1 cellular context compared by ENCODE assay signal in the genomic region with DNA sequence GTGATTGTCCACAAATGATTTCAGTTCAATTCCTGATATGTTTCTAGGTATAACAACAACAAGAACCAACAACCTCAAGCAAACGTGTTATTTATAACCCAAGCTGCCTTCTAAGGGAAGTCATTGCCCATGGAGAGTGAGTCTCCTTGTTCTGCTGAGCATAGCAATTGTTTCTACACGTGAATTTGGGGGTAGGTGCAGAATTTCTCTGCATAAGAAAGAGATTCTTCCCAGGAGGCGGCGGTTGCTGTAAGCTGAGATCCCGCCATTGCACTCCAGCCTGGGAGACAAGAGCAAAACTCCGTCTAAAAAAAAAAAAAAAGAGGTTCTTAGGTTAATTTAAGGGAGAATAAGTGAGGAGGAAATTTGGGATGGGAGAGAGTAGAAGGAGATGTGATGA.
A peak's percentile ranks its signal among the peaks of the same experiment; 100 is the strongest.
TF ChIP-seq lines count a peak whose summit lies in the region.

No MANE protein-coding gene starts in this region.

TF ChIP-seq in GM23338, 12 proteins besides CTCF, POLR2A, EP300 and RAD21:
- TF ChIP-seq, protein P1, sequence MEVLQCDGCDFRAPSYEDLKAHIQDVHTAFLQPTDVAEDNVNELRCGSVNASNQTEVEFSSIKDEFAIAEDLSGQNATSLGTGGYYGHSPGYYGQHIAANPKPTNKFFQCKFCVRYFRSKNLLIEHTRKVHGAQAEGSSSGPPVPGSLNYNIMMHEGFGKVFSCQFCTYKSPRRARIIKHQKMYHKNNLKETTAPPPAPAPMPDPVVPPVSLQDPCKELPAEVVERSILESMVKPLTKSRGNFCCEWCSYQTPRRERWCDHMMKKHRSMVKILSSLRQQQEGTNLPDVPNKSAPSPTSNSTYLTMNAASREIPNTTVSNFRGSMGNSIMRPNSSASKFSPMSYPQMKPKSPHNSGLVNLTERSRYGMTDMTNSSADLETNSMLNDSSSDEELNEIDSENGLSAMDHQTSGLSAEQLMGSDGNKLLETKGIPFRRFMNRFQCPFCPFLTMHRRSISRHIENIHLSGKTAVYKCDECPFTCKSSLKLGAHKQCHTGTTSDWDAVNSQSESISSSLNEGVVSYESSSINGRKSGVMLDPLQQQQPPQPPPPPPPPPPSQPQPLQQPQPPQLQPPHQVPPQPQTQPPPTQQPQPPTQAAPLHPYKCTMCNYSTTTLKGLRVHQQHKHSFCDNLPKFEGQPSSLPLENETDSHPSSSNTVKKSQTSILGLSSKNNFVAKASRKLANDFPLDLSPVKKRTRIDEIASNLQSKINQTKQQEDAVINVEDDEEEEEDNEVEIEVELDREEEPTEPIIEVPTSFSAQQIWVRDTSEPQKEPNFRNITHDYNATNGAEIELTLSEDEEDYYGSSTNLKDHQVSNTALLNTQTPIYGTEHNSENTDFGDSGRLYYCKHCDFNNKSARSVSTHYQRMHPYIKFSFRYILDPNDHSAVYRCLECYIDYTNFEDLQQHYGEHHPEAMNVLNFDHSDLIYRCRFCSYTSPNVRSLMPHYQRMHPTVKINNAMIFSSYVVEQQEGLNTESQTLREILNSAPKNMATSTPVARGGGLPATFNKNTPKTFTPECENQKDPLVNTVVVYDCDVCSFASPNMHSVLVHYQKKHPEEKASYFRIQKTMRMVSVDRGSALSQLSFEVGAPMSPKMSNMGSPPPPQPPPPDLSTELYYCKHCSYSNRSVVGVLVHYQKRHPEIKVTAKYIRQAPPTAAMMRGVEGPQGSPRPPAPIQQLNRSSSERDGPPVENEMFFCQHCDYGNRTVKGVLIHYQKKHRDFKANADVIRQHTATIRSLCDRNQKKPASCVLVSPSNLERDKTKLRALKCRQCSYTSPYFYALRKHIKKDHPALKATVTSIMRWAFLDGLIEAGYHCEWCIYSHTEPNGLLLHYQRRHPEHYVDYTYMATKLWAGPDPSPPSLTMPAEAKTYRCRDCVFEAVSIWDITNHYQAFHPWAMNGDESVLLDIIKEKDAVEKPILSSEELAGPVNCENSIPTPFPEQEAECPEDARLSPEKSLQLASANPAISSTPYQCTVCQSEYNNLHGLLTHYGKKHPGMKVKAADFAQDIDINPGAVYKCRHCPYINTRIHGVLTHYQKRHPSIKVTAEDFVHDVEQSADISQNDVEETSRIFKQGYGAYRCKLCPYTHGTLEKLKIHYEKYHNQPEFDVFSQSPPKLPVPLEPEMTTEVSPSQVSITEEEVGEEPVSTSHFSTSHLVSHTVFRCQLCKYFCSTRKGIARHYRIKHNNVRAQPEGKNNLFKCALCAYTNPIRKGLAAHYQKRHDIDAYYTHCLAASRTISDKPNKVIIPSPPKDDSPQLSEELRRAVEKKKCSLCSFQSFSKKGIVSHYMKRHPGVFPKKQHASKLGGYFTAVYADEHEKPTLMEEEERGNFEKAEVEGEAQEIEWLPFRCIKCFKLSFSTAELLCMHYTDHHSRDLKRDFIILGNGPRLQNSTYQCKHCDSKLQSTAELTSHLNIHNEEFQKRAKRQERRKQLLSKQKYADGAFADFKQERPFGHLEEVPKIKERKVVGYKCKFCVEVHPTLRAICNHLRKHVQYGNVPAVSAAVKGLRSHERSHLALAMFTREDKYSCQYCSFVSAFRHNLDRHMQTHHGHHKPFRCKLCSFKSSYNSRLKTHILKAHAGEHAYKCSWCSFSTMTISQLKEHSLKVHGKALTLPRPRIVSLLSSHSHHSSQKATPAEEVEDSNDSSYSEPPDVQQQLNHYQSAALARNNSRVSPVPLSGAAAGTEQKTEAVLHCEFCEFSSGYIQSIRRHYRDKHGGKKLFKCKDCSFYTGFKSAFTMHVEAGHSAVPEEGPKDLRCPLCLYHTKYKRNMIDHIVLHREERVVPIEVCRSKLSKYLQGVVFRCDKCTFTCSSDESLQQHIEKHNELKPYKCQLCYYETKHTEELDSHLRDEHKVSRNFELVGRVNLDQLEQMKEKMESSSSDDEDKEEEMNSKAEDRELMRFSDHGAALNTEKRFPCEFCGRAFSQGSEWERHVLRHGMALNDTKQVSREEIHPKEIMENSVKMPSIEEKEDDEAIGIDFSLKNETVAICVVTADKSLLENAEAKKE (CRISPR knock-in tag; IDR thresholded peaks at IDR 0.05): peak; percentile 84
- no peak for TF ChIP-seq ZNF114 (CRISPR knock-in tag; IDR thresholded peaks at IDR 0.05)
